Comparison of ENCODE assay signal across 23 cellular contexts in genomic region chr5:8613078-8613685, GRCh38.
"Had no signal": no experiment of that assay in that cellular context is flagged by ENCODE, and none has a peak within 500 bp of the region (broad histone marks: within the 10 kb centered on the region; RNA-seq: fewer than 3 reads in every experiment).

No MANE protein-coding gene starts in this region.

- H3K27ac ChIP-seq: ascending aorta had no signal

- H3K27me3 ChIP-seq: ascending aorta had no signal

- H3K9me3 ChIP-seq: ascending aorta had no signal

- ATAC-seq: activated CD8-positive, alpha-beta memory T cell treated with anti-CD3 and anti-CD28 coated beads, Interleukin-2, amount 10 ng/mL, durations not matched to agents 7 days and 5 days; activated naive CD4-positive, alpha-beta T cell treated with anti-CD3 and anti-CD28 coated beads, Interleukin-2, amount 50 U/mL, for 72 hours; activated naive CD8-positive, alpha-beta T cell treated with anti-CD3 and anti-CD28 coated beads, Interleukin-2, amount 50 U/mL, for 24 hours; T-helper 17 cell had no signal

- H3K36me3 ChIP-seq: ascending aorta had no signal

- H3K4me1 ChIP-seq: ascending aorta had no signal

- H3K4me3 ChIP-seq: ascending aorta had no signal

- DNase-seq: activated B cell treated with CpG ODN at 0.5 μM for 24 hours; activated CD4-positive, alpha-beta T cell treated with anti-CD3 and anti-CD28 coated beads for 1 hour; activated CD4-positive, alpha-beta T cell treated with anti-CD3 and anti-CD28 coated beads, Interleukin-2, amount 10 ng/mL, durations not matched to agents 24 days and 14 days; activated CD4-positive, alpha-beta T cell treated with anti-CD3 and anti-CD28 coated beads, Interleukin-2, amount 50 U/mL, for 48 hours; activated CD8-positive, alpha-beta memory T cell treated with anti-CD3 and anti-CD28 coated beads, Interleukin-2, amount 10 ng/mL, durations not matched to agents 7 days and 5 days; activated effector memory CD4-positive, alpha-beta T cell treated with Interleukin-2 at 50 U/mL for 16 hours; activated naive CD4-positive, alpha-beta T cell treated with Interleukin-2 at 50 U/mL for 16 hours; activated naive CD8-positive, alpha-beta T cell treated with anti-CD3 and anti-CD28 coated beads, Interleukin-2, amount 50 U/mL, for 24 hours; activated T-cell treated with anti-CD3 and anti-CD28 coated beads, Interleukin-2, amount 50 U/mL, for 24 hours; amniotic stem cell; MM.1S; NCI-H1105 treated with DMSO at 0.1 percent for 48 hours; NCI-H1436 treated with DMSO at 0.1 percent for 48 hours; NCI-H187; NCI-H2081; NCI-H345; NCI-H524; NCI-H82; SIG-M5; T-helper 17 cell; T-helper 9 cell had no signal
